8 cellular contexts compared by ENCODE assay signal in the genomic region with DNA sequence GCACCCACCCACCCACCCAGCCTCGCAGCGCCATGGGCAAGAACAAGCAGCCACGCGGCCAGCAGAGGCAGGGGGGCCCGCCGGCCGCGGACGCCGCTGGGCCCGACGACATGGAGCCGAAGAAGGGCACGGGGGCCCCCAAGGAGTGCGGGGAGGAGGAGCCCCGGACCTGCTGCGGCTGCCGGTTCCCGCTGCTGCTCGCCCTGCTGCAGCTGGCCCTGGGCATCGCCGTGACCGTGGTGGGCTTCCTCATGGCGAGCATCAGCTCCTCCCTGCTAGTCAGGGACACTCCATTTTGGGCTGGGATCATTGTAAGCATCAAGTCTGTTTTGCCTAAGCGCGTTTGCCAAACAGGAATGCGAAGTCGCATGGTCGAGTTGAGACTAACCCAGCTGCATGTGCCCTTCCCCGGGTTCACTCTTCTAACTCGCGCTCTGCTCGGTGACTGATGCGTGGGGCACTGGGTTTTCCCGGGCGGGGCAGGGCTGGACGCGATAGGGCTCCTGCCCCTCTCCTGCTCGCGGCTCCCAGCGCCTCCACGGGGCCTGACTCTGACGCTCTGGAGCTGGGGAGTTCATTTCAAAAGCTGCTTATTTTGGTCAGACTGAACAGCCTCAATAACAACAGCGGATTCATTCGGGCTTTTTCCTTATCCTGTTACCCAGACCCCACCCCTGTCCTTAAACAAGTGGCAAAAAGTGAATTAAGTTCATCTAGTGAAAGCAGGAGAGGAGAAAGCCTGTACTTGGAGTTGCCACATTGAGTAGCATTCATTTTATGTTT. TPM values are rescaled to one million over a fixed set of nuclear protein-coding genes. Genes with fewer than 3 reads are reported as not detected.
A peak's percentile ranks its signal among the peaks of the same experiment; 100 is the strongest.
DNase-seq lines count a peak whose midpoint lies in the region; ATAC-seq, FAIRE-seq and TF ChIP-seq lines count a peak whose summit lies in the region.

No MANE protein-coding gene starts in this region.

- peak overlapping the region; percentile 79 for H3K4me3 Mint-ChIP-seq in activated naive CD8-positive, alpha-beta T cell treated with anti-CD3 and anti-CD28 coated beads, Interleukin-2, amount 10 ng/mL, durations not matched to agents 7 days and 5 days

- no peak overlapping the region for H3K27ac Mint-ChIP-seq in activated naive CD8-positive, alpha-beta T cell treated with anti-CD3 and anti-CD28 coated beads, Interleukin-2, amount 10 ng/mL, durations not matched to agents 7 days and 5 days

- H3K4me3 ChIP-seq in heart left ventricle, result peak overlapping the region; percentile 32 to 79 (median 67)

- FAIRE-seq in HTR-8/SVneo (lab: Jason Lieb, UNC), result peak; percentile 94

- H3K9me3 Mint-ChIP-seq in activated naive CD8-positive, alpha-beta T cell treated with anti-CD3 and anti-CD28 coated beads, Interleukin-2, amount 10 ng/mL, durations not matched to agents 7 days and 5 days, result no peaks in the 10 kb centered on the region

- H3K9me3 ChIP-seq in heart left ventricle, result no peaks in the 10 kb centered on the region

- peaks cover 0 to 15% (median 0%) of the 10 kb centered on the region in 9 donors for H3K27me3 ChIP-seq in heart left ventricle

- no peak for TF ChIP-seq POLR2A in heart left ventricle (IDR thresholded peaks at IDR 0.05)

- DNase-seq in activated CD8-positive, alpha-beta memory T cell treated with anti-CD3 and anti-CD28 coated beads, Interleukin-2, amount 50 U/mL, for 48 hours, result peak; percentile 55
- no peak for DNase-seq in activated CD8-positive, alpha-beta memory T cell treated with anti-CD3 and anti-CD28 coated beads for 24 hours
- DNase-seq in HTR-8/SVneo (ENCODE audit: insufficient read length, low spot score), result peak; percentile 36
- peak; percentile 37 for DNase-seq in activated naive CD8-positive, alpha-beta T cell treated with anti-CD3 and anti-CD28 coated beads, Interleukin-2, amount 10 ng/mL, durations not matched to agents 7 days and 5 days
- peak; percentile 59 to 71 (median 62) for DNase-seq in heart left ventricle
- peak in 51 of 56 donors; percentile 17 to 88 (median 71) for DNase-seq in nucleus accumbens (lab: John Stamatoyannopoulos, UW)
- no peak for DNase-seq in GM19240 (ENCODE audit: insufficient read length, low spot score)

- no peaks in the 10 kb centered on the region for H3K36me3 ChIP-seq in heart left ventricle

- H3K4me1 Mint-ChIP-seq in activated naive CD8-positive, alpha-beta T cell treated with anti-CD3 and anti-CD28 coated beads, Interleukin-2, amount 10 ng/mL, durations not matched to agents 7 days and 5 days, result peaks cover 5% of the 10 kb centered on the region

- H3K27ac ChIP-seq in heart left ventricle, result peak overlapping the region; percentile 35 to 93 (median 84)

- POLR2A ChIA-PET in activated naive CD8-positive, alpha-beta T cell treated with anti-CD3 and anti-CD28 coated beads, Interleukin-2, amount 10 ng/mL, durations not matched to agents 7 days and 5 days (lab: Charles Lee), result no interaction called here

- 0 to 1% (median 1%) methylated on average over 33 to 45 of the region's 45 CpGs for WGBS in heart left ventricle, 4 donors

- TF ChIP-seq CTCF in heart left ventricle (IDR thresholded peaks at IDR 0.05), result no peak

- no peaks in the 10 kb centered on the region for H3K36me3 Mint-ChIP-seq in activated naive CD8-positive, alpha-beta T cell treated with anti-CD3 and anti-CD28 coated beads, Interleukin-2, amount 10 ng/mL, durations not matched to agents 7 days and 5 days

- intact Hi-C loops in heart left ventricle (cut with DNase I), result loop anchor here in 8 of 10 donors (1.0 to 10.0 kb wide), 5 partner anchors 44 to 71 kb away; partner anchors contain the start of gene BHLHE41 (in 7 of the 8)

- H3K4me1 ChIP-seq in heart left ventricle, result peaks cover 0 to 45% (median 25%) of the 10 kb centered on the region in 12 donors

- peak; percentile 47 for ATAC-seq in activated naive CD8-positive, alpha-beta T cell treated with anti-CD3 and anti-CD28 coated beads, Interleukin-2, amount 10 ng/mL, durations not matched to agents 7 days and 5 days (ENCODE audit: low read depth)
- peak; percentile 72 to 89 (median 86) for ATAC-seq in heart left ventricle
- no peak for ATAC-seq in HG03565 (IDR thresholded peaks at IDR 0.05; ENCODE audit: unreplicated experiment)

- H3K27me3 Mint-ChIP-seq in activated naive CD8-positive, alpha-beta T cell treated with anti-CD3 and anti-CD28 coated beads, Interleukin-2, amount 10 ng/mL, durations not matched to agents 7 days and 5 days, result peaks cover 70% of the 10 kb centered on the region

RNA-seq across cellular contexts. Expression of gene SSPN, which starts 0.5 kb away (rescaled TPM):
- not detected for total RNA-seq in activated naive CD8-positive, alpha-beta T cell treated with anti-CD3 and anti-CD28 coated beads, Interleukin-2, amount 10 ng/mL, durations not matched to agents 7 days and 5 days
- total RNA-seq in heart left ventricle, result 100 to 1,000 TPM in 1 of 9 donors, 10 to 100 TPM in 8; 19.9 to 109 (median 75.9) TPM
- 10 to 100 TPM in 1 of 2 donors, 1 to 10 TPM in 1; 7.5 to 18.2 TPM for polyA plus RNA-seq in heart left ventricle

Comparison
In these comparisons a context has a peak if more than half of its experiments do, and no peak if none do; other contexts are left out.
1. DNase-seq: peak in activated CD8-positive, alpha-beta memory T cell treated with anti-CD3 and anti-CD28 coated beads, Interleukin-2, amount 50 U/mL, for 48 hours (single experiment), HTR-8/SVneo (single experiment), activated naive CD8-positive, alpha-beta T cell treated with anti-CD3 and anti-CD28 coated beads, Interleukin-2, amount 10 ng/mL, durations not matched to agents 7 days and 5 days (single experiment), heart left ventricle (5 of 5) and nucleus accumbens (51 of 56); none in activated CD8-positive, alpha-beta memory T cell treated with anti-CD3 and anti-CD28 coated beads for 24 hours (single experiment) and GM19240 (single experiment).
2. RNA of gene SSPN, which starts 0.5 kb away (total RNA-seq): 19.9 to 109 TPM in heart left ventricle; not detected in activated naive CD8-positive, alpha-beta T cell treated with anti-CD3 and anti-CD28 coated beads, Interleukin-2, amount 10 ng/mL, durations not matched to agents 7 days and 5 days; every median in the first group is over 10 times any median in the second.